ENCODE assay signal across 29 cellular contexts in the genomic region with DNA sequence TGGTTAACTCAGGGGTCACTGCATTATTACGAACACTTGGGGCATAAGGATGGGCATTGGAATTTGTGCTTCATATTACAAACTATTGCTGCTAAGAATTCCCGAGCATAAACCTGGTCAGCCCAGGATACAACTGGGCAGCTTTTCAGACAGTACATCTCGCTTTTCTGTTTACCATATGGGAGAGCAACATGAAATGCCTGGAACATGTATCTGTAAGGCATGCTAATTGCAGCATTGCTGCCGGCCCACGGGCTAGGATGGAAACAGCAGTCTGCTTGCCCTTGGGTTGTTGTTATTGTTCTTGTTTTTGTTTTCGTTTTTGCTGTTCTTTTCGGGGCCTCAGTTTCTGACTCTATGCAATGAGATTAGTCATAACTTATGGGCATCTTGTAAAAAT.
"Had no signal": no experiment of that assay in that cellular context is flagged by ENCODE, and none has a peak within 500 bp of the region (broad histone marks: within the 10 kb centered on the region; RNA-seq: fewer than 3 reads in every experiment).

No MANE protein-coding gene starts in this region.

- H3K27me3 Mint-ChIP-seq: activated CD4-positive, alpha-beta memory T cell treated with anti-CD3 and anti-CD28 coated beads for 36 hours; activated CD4-positive, alpha-beta T cell treated with anti-CD3 and anti-CD28 coated beads for 36 hours; activated naive CD8-positive, alpha-beta T cell treated with anti-CD3 and anti-CD28 coated beads, Interleukin-2, amount 10 ng/mL, durations not matched to agents 7 days and 5 days; central memory CD8-positive, alpha-beta T cell had no signal

- H3K27ac Mint-ChIP-seq: activated CD4-positive, alpha-beta memory T cell treated with anti-CD3 and anti-CD28 coated beads for 36 hours; activated CD4-positive, alpha-beta T cell treated with anti-CD3 and anti-CD28 coated beads for 36 hours; activated CD4-positive, alpha-beta T cell treated with anti-CD3 and anti-CD28 coated beads, Interleukin-2, amount 10 ng/mL, durations not matched to agents 24 days and 14 days; activated CD8-positive, alpha-beta memory T cell treated with anti-CD3 and anti-CD28 coated beads, Interleukin-2, amount 10 ng/mL, durations not matched to agents 7 days and 5 days; activated CD8-positive, alpha-beta T cell treated with anti-CD3 and anti-CD28 coated beads, Interleukin-2, amount 10 ng/mL, durations not matched to agents 7 days and 5 days; activated naive CD4-positive, alpha-beta T cell treated with anti-CD3 and anti-CD28 coated beads, Interleukin-2, amount 10 ng/mL, durations not matched to agents 7 days and 5 days; activated naive CD4-positive, alpha-beta T cell treated with anti-CD3 and anti-CD28 coated beads, Interleukin-2, amount 50 U/mL, for 72 hours; activated naive CD8-positive, alpha-beta T cell treated with anti-CD3 and anti-CD28 coated beads, Interleukin-2, amount 10 ng/mL, durations not matched to agents 7 days and 5 days; activated T-helper 1 cell treated with anti-CD3 and anti-CD28 coated beads, Interleukin-12 subunit alpha, Interleukin-12 subunit beta, Interleukin-2, Interleukin-4 antibody, amounts not matched to agents 30 ng/mL and 10 ng/mL and 1 ng/mL, durations not matched to agents 14 hours and 24 hours and 36 hours; effector memory CD8-positive, alpha-beta T cell had no signal

- H3K4me1 Mint-ChIP-seq: activated CD8-positive, alpha-beta memory T cell treated with anti-CD3 and anti-CD28 coated beads, Interleukin-2, amount 10 ng/mL, durations not matched to agents 7 days and 5 days had no signal

- DNase-seq: activated CD4-positive, alpha-beta memory T cell treated with anti-CD3 and anti-CD28 coated beads for 36 hours; activated CD4-positive, alpha-beta T cell treated with anti-CD3 and anti-CD28 coated beads for 36 hours; activated CD4-positive, alpha-beta T cell treated with anti-CD3 and anti-CD28 coated beads, Interleukin-2, amount 10 ng/mL, durations not matched to agents 24 days and 14 days; activated CD4-positive, CD25-positive, alpha-beta regulatory T cell; activated CD4-positive, CD25-positive, alpha-beta regulatory T cell treated with anti-CD3 and anti-CD28 coated beads, Interleukin-2, amount 50 U/mL, for 72 hours; activated CD8-positive, alpha-beta memory T cell treated with anti-CD3 and anti-CD28 coated beads, Interleukin-2, amount 10 ng/mL, durations not matched to agents 7 days and 5 days; activated CD8-positive, alpha-beta memory T cell treated with anti-CD3 and anti-CD28 coated beads, Interleukin-2, amount 50 U/mL, for 4 hours; activated CD8-positive, alpha-beta T cell treated with anti-CD3 and anti-CD28 coated beads, Interleukin-2, amount 10 ng/mL, durations not matched to agents 7 days and 5 days; activated gamma-delta T cell; activated naive CD4-positive, alpha-beta T cell; activated naive CD4-positive, alpha-beta T cell treated with anti-CD3 and anti-CD28 coated beads, Interleukin-2, amount 10 ng/mL, durations not matched to agents 7 days and 5 days; activated naive CD8-positive, alpha-beta T cell treated with anti-CD3 and anti-CD28 coated beads, Interleukin-2, amount 10 ng/mL, durations not matched to agents 7 days and 5 days; activated T-cell treated with anti-CD3 and anti-CD28 coated beads, Interleukin-2, amount 50 U/mL, for 1 hour; activated T-cell treated with anti-CD3 and anti-CD28 coated beads, Interleukin-2, amount 50 U/mL, for 48 hours; brain microvascular endothelial cell; cortex of kidney; dermis blood vessel endothelial cell; effector CD4-positive, alpha-beta T cell; effector memory CD8-positive, alpha-beta T cell; erythroblast; foreskin keratinocyte; gastrocnemius medialis; glutamatergic neuron; T-helper 2 cell had no signal

- H3K36me3 Mint-ChIP-seq: activated CD4-positive, alpha-beta memory T cell treated with anti-CD3 and anti-CD28 coated beads for 36 hours; activated CD8-positive, alpha-beta memory T cell treated with anti-CD3 and anti-CD28 coated beads, Interleukin-2, amount 10 ng/mL, durations not matched to agents 7 days and 5 days; activated naive CD4-positive, alpha-beta T cell treated with anti-CD3 and anti-CD28 coated beads, Interleukin-2, amount 10 ng/mL, durations not matched to agents 7 days and 5 days; activated naive CD4-positive, alpha-beta T cell treated with anti-CD3 and anti-CD28 coated beads, Interleukin-2, amount 50 U/mL, for 72 hours; activated naive CD8-positive, alpha-beta T cell treated with anti-CD3 and anti-CD28 coated beads, Interleukin-2, amount 10 ng/mL, durations not matched to agents 7 days and 5 days had no signal

- H3K27me3 ChIP-seq: ascending aorta, brain microvascular endothelial cell, esophagus muscularis mucosa, foreskin keratinocyte, gastrocnemius medialis had no signal

- H3K4me3 Mint-ChIP-seq: activated CD4-positive, alpha-beta memory T cell treated with anti-CD3 and anti-CD28 coated beads for 36 hours; activated CD4-positive, alpha-beta T cell treated with anti-CD3 and anti-CD28 coated beads for 36 hours; activated CD4-positive, alpha-beta T cell treated with anti-CD3 and anti-CD28 coated beads, Interleukin-2, amount 10 ng/mL, durations not matched to agents 24 days and 14 days; activated CD8-positive, alpha-beta memory T cell treated with anti-CD3 and anti-CD28 coated beads, Interleukin-2, amount 10 ng/mL, durations not matched to agents 7 days and 5 days; activated CD8-positive, alpha-beta T cell treated with anti-CD3 and anti-CD28 coated beads, Interleukin-2, amount 10 ng/mL, durations not matched to agents 7 days and 5 days; activated naive CD4-positive, alpha-beta T cell treated with anti-CD3 and anti-CD28 coated beads, Interleukin-2, amount 10 ng/mL, durations not matched to agents 7 days and 5 days; activated naive CD8-positive, alpha-beta T cell treated with anti-CD3 and anti-CD28 coated beads, Interleukin-2, amount 10 ng/mL, durations not matched to agents 7 days and 5 days; activated T-helper 1 cell treated with anti-CD3 and anti-CD28 coated beads, Interleukin-12 subunit alpha, Interleukin-12 subunit beta, Interleukin-2, Interleukin-4 antibody, amounts not matched to agents 30 ng/mL and 10 ng/mL and 1 ng/mL, durations not matched to agents 14 hours and 24 hours and 36 hours; central memory CD8-positive, alpha-beta T cell; effector memory CD8-positive, alpha-beta T cell had no signal

- ATAC-seq: activated CD4-positive, alpha-beta T cell treated with anti-CD3 and anti-CD28 coated beads for 36 hours; activated CD8-positive, alpha-beta memory T cell treated with anti-CD3 and anti-CD28 coated beads, Interleukin-2, amount 10 ng/mL, durations not matched to agents 7 days and 5 days; activated CD8-positive, alpha-beta T cell treated with anti-CD3 and anti-CD28 coated beads, Interleukin-2, amount 10 ng/mL, durations not matched to agents 7 days and 5 days; activated naive CD4-positive, alpha-beta T cell treated with anti-CD3 and anti-CD28 coated beads, Interleukin-2, amount 50 U/mL, for 72 hours; effector memory CD8-positive, alpha-beta T cell; foreskin keratinocyte; gastrocnemius medialis had no signal

- H3K4me3 ChIP-seq: ascending aorta, esophagus muscularis mucosa, gastrocnemius medialis had no signal

- H3K9me3 Mint-ChIP-seq: activated CD4-positive, alpha-beta memory T cell treated with anti-CD3 and anti-CD28 coated beads for 36 hours; activated CD4-positive, alpha-beta T cell treated with anti-CD3 and anti-CD28 coated beads, Interleukin-2, amount 10 ng/mL, durations not matched to agents 24 days and 14 days; activated naive CD4-positive, alpha-beta T cell treated with anti-CD3 and anti-CD28 coated beads, Interleukin-2, amount 10 ng/mL, durations not matched to agents 7 days and 5 days; activated naive CD4-positive, alpha-beta T cell treated with anti-CD3 and anti-CD28 coated beads, Interleukin-2, amount 50 U/mL, for 72 hours; activated naive CD8-positive, alpha-beta T cell treated with anti-CD3 and anti-CD28 coated beads, Interleukin-2, amount 10 ng/mL, durations not matched to agents 7 days and 5 days; activated T-helper 1 cell treated with anti-CD3 and anti-CD28 coated beads, Interleukin-12 subunit alpha, Interleukin-12 subunit beta, Interleukin-2, Interleukin-4 antibody, amounts not matched to agents 30 ng/mL and 10 ng/mL and 1 ng/mL, durations not matched to agents 14 hours and 24 hours and 36 hours; central memory CD8-positive, alpha-beta T cell; effector memory CD8-positive, alpha-beta T cell had no signal

- H3K36me3 ChIP-seq: ascending aorta, brain microvascular endothelial cell, esophagus muscularis mucosa, gastrocnemius medialis had no signal

- H3K4me1 ChIP-seq: ascending aorta, gastrocnemius medialis had no signal

- H3K27ac ChIP-seq: ascending aorta, brain microvascular endothelial cell, esophagus muscularis mucosa, foreskin keratinocyte, gastrocnemius medialis had no signal

- H3K9me3 ChIP-seq: ascending aorta, esophagus muscularis mucosa, gastrocnemius medialis had no signal
